In genomic region chr5:16413461-16413860, GRCh38 we compare ENCODE assay signal across 19 cellular contexts. TPM values are rescaled to one million over a fixed set of nuclear protein-coding genes. Genes with fewer than 3 reads are reported as not detected.
DNase-seq lines count a peak whose midpoint lies in the region; ATAC-seq, FAIRE-seq and TF ChIP-seq lines count a peak whose summit lies in the region.
"Had no signal": no experiment of that assay in that cellular context is flagged by ENCODE, and none has a peak within 500 bp of the region (broad histone marks: within the 10 kb centered on the region; RNA-seq: fewer than 3 reads in every experiment).

No MANE protein-coding gene starts in this region.

- peak overlapping the region; percentile 42 for H3K4me2 ChIP-seq in keratinocyte (ENCODE audit: control insufficient read depth, extremely low read depth, insufficient read depth, low read depth, low read length)
- H3K4me2 ChIP-seq: BLaER1 had no signal

- TF ChIP-seq CTCF in RWPE2 (IDR thresholded peaks at IDR 0.05; ENCODE audit: poor library complexity, severe bottlenecking), result no peak
- no peak for TF ChIP-seq CTCF in epithelial cell of esophagus (IDR thresholded peaks at IDR 0.05; ENCODE audit: insufficient read depth, low read depth, low read length, missing control alignments)
- TF ChIP-seq CTCF in keratinocyte (optimal IDR thresholded peaks at IDR 0.05 in 1 of 3, IDR thresholded peaks at IDR 0.05 in 1 of 3, conservative IDR thresholded peaks at IDR 0.05 in 1 of 3; ENCODE audit: extremely low read depth in 1 of 3, insufficient read depth in 2 of 3, low read length in 3 of 3), result no peak

- dilution Hi-C loops in keratinocyte (cut with MboI; ENCODE audit: extremely low pct_ligation_motif_present, low sequenced_read_pairs), result no loop called here

- H2AFZ ChIP-seq in keratinocyte (ENCODE audit: control insufficient read depth, low read length), result peak overlapping the region; percentile 50
- H2AFZ ChIP-seq: GM23248 had no signal

- H3K27ac ChIP-seq in RWPE2 (ENCODE audit: poor library complexity, severe bottlenecking) (no peak overlapping the region), keratinocyte (ENCODE audit: control insufficient read depth, insufficient read depth, low read length) (peak overlapping the region; percentile 37)
- H3K27ac ChIP-seq: BLaER1, C4-2B, GM23248 had no signal

- FAIRE-seq in keratinocyte (lab: Jason Lieb, UNC), result peak; percentile 76
- FAIRE-seq: G401.6, GM12878, GM19239, H1 had no signal

- ATAC-seq in RWPE2 (ENCODE audit: low read depth), result peak; percentile 64; the same call in 2 of the 3 replicates
- ATAC-seq: CD8-positive, alpha-beta T cell; GM12878 had no signal

- DNase-seq in RWPE2 (ENCODE audit: low spot score) (no peak), epithelial cell of esophagus (ENCODE audit: low read depth) (peak; percentile 78), keratinocyte (ENCODE audit: low read depth, low spot score) (no peak), Ammon's horn (ENCODE audit: low spot score) (no peak), NOMO-1 (lab: John Stamatoyannopoulos, UW; ENCODE audit: unreplicated experiment in 2 of 2) (no peak), kidney glomerular epithelial cell (lab: John Stamatoyannopoulos, UW) (no peak)
- DNase-seq: Caco-2; CD4-positive, CD25-positive, alpha-beta regulatory T cell; CD8-positive, alpha-beta T cell; DMS153; DND-41; H7 had no signal

- H3K4me1 ChIP-seq in RWPE2 (ENCODE audit: insufficient read depth, poor library complexity, severe bottlenecking), result no peaks in the 10 kb centered on the region
- peaks cover 29% of the 10 kb centered on the region for H3K4me1 ChIP-seq in keratinocyte (ENCODE audit: control insufficient read depth, extremely low read depth, insufficient read depth, low read length)
- H3K4me1 ChIP-seq: BLaER1 had no signal

- H3K9ac ChIP-seq in keratinocyte (ENCODE audit: control insufficient read depth, extremely low read depth, insufficient read depth, low read length), result no peak overlapping the region
- H3K9ac ChIP-seq: BLaER1, GM23248 had no signal

- H3K9me3 ChIP-seq in RWPE2 (ENCODE audit: severe bottlenecking), result no peaks in the 10 kb centered on the region
- H3K9me3 ChIP-seq in keratinocyte (ENCODE audit: control insufficient read depth, low read depth, low read length), result no peaks in the 10 kb centered on the region
- H3K9me3 ChIP-seq: BLaER1, Caco-2 had no signal

- H3K4me3 ChIP-seq in RWPE2 (ENCODE audit: severe bottlenecking) (no peak overlapping the region), epithelial cell of esophagus (ENCODE audit: low read length) (no peak overlapping the region), keratinocyte (ENCODE audit: control insufficient read depth in 2 of 3, extremely low read depth in 1 of 3, insufficient read depth in 2 of 3, low read depth in 1 of 3, low read length in 3 of 3) (no peak overlapping the region)
- H3K4me3 ChIP-seq: BLaER1, GM12878, GM23248 had no signal

- no peaks in the 10 kb centered on the region for H3K79me2 ChIP-seq in keratinocyte (ENCODE audit: control insufficient read depth, insufficient read depth, low read length)

- no peaks in the 10 kb centered on the region for H4K20me1 ChIP-seq in keratinocyte (ENCODE audit: control insufficient read depth, extremely low read depth, insufficient read depth, low read length)
- H4K20me1 ChIP-seq: BLaER1 had no signal

- no peaks in the 10 kb centered on the region for H3K9me1 ChIP-seq in keratinocyte (ENCODE audit: control insufficient read depth, extremely low read depth, insufficient read depth, low read length)

- H3K36me3 ChIP-seq in RWPE2 (ENCODE audit: low read depth), result no peaks in the 10 kb centered on the region
- no peaks in the 10 kb centered on the region for H3K36me3 ChIP-seq in keratinocyte (ENCODE audit: control insufficient read depth in 2 of 2, extremely low read depth in 1 of 2, insufficient read depth in 2 of 2, low read length in 2 of 2)
- H3K36me3 ChIP-seq: BLaER1 had no signal

- no peaks in the 10 kb centered on the region for H3K27me3 ChIP-seq in RWPE2 (ENCODE audit: insufficient read depth, poor library complexity, severe bottlenecking)
- H3K27me3 ChIP-seq in keratinocyte (ENCODE audit: control insufficient read depth, extremely low read depth, insufficient read depth, low read length), result no peaks in the 10 kb centered on the region
- H3K27me3 ChIP-seq: BLaER1 had no signal

RNA-seq across cellular contexts. Expression of gene ZNF622, which starts 52.1 kb away (rescaled TPM):
- polyA plus RNA-seq in keratinocyte, result 19.8 to 23.1 TPM (median 22.6 TPM) in 3 replicates
- 107 TPM for polyA plus RNA-seq in keratinocyte (2011; ENCODE audit: low read depth)
- 17.9 and 19.5 TPM in 2 replicates for polyA plus RNA-seq in keratinocyte (2011; cell fraction: cytosol; rRNA removed)
- polyA plus RNA-seq in keratinocyte (2011; cell fraction: nucleus; rRNA removed), result 27.8 and 33.5 TPM in 2 replicates
- polyA plus RNA-seq in keratinocyte (2012; ENCODE audit: low replicate concordance), result 41.5 and 51.1 TPM in 2 replicates
- 6.1 to 10.3 TPM (median 8.5 TPM) in 3 replicates for polyA minus RNA-seq in keratinocyte
- polyA minus RNA-seq in keratinocyte (2011; cell fraction: cytosol; rRNA and poly(A)+ RNA removed), result 20.7 TPM
- 8.3 and 13.4 TPM in 2 replicates for polyA minus RNA-seq in keratinocyte (2011; cell fraction: nucleus; rRNA and poly(A)+ RNA removed)
